16 cellular contexts compared by ENCODE assay signal in genomic region chr17:44049294-44050080, GRCh38.
"Had no signal": no experiment of that assay in that cellular context is flagged by ENCODE, and none has a peak within 500 bp of the region (broad histone marks: within the 10 kb centered on the region; RNA-seq: fewer than 3 reads in every experiment).

No MANE protein-coding gene starts in this region.

- H3K4me3 Mint-ChIP-seq: activated CD4-positive, alpha-beta memory T cell treated with anti-CD3 and anti-CD28 coated beads, Interleukin-2, amount 10 ng/mL, durations not matched to agents 7 days and 5 days; activated naive CD4-positive, alpha-beta T cell treated with anti-CD3 and anti-CD28 coated beads for 36 hours; activated T-cell treated with anti-CD3 and anti-CD28 coated beads, Interleukin-2, amount 50 U/mL, for 72 hours; memory B cell; T-helper 17 cell had no signal

- ATAC-seq: activated T-cell treated with anti-CD3 and anti-CD28 coated beads, Interleukin-2, amount 50 U/mL, for 72 hours; left colon; T-helper 17 cell; upper lobe of right lung had no signal

- H3K9me3 Mint-ChIP-seq: activated CD4-positive, alpha-beta memory T cell treated with anti-CD3 and anti-CD28 coated beads, Interleukin-2, amount 10 ng/mL, durations not matched to agents 7 days and 5 days; activated naive CD4-positive, alpha-beta T cell treated with anti-CD3 and anti-CD28 coated beads for 36 hours; activated T-cell treated with anti-CD3 and anti-CD28 coated beads, Interleukin-2, amount 50 U/mL, for 72 hours; memory B cell had no signal

- H3K27me3 Mint-ChIP-seq: activated CD4-positive, alpha-beta memory T cell treated with anti-CD3 and anti-CD28 coated beads, Interleukin-2, amount 10 ng/mL, durations not matched to agents 7 days and 5 days; memory B cell; T-helper 17 cell had no signal

- H3K27ac Mint-ChIP-seq: activated CD4-positive, alpha-beta memory T cell treated with anti-CD3 and anti-CD28 coated beads, Interleukin-2, amount 10 ng/mL, durations not matched to agents 7 days and 5 days; activated naive CD4-positive, alpha-beta T cell treated with anti-CD3 and anti-CD28 coated beads for 36 hours; activated T-cell treated with anti-CD3 and anti-CD28 coated beads, Interleukin-2, amount 50 U/mL, for 72 hours; memory B cell; T-helper 17 cell had no signal

- DNase-seq: activated CD4-positive, alpha-beta memory T cell treated with anti-CD3 and anti-CD28 coated beads, Interleukin-2, amount 10 ng/mL, durations not matched to agents 7 days and 5 days; activated CD4-positive, alpha-beta T cell treated with anti-CD3 and anti-CD28 coated beads for 48 hours; activated effector memory CD4-positive, alpha-beta T cell treated with Interleukin-2 at 50 U/mL for 16 hours; activated naive CD4-positive, alpha-beta T cell treated with anti-CD3 and anti-CD28 coated beads for 36 hours; activated T-cell treated with anti-CD3 and anti-CD28 coated beads, Interleukin-2, amount 50 U/mL, for 72 hours; amygdala; cortex of kidney; left colon; nucleus accumbens; sigmoid colon; spleen; stimulated activated CD4-positive, alpha-beta T cell treated with anti-CD3 and anti-CD28 coated beads, Interleukin-4, amount 100 ng/mL, for 1 hour; stimulated activated naive CD4-positive, alpha-beta T cell treated with Interleukin-2 at 50 U/mL for 16 hours; T-helper 17 cell; upper lobe of right lung had no signal
